In genomic region chr1:31930827-31931226, GRCh38 we compare ENCODE assay signal across 9 cellular contexts. TPM values are rescaled to one million over a fixed set of nuclear protein-coding genes. Genes with fewer than 3 reads are reported as not detected.
DNase-seq lines count a peak whose midpoint lies in the region; ATAC-seq lines count a peak whose summit lies in the region.
"Had no signal": no experiment of that assay in that cellular context is flagged by ENCODE, and none has a peak within 500 bp of the region (broad histone marks: within the 10 kb centered on the region; RNA-seq: fewer than 3 reads in every experiment).

No MANE protein-coding gene starts in this region.

- H3K4me1 Mint-ChIP-seq in activated naive CD4-positive, alpha-beta T cell treated with anti-CD3 and anti-CD28 coated beads, Interleukin-2, amount 50 U/mL, for 24 hours: peaks cover 95% of the 10 kb centered on the region
- H3K4me1 Mint-ChIP-seq in activated CD4-positive, alpha-beta memory T cell treated with anti-CD3 and anti-CD28 coated beads, Interleukin-2, amount 10 ng/mL, durations not matched to agents 7 days and 5 days: peaks cover 88% of the 10 kb centered on the region

- H3K27ac Mint-ChIP-seq in activated naive CD4-positive, alpha-beta T cell treated with anti-CD3 and anti-CD28 coated beads, Interleukin-2, amount 50 U/mL, for 24 hours: peak overlapping the region; percentile 94
- H3K27ac Mint-ChIP-seq in activated CD4-positive, alpha-beta memory T cell treated with anti-CD3 and anti-CD28 coated beads, Interleukin-2, amount 10 ng/mL, durations not matched to agents 7 days and 5 days: peak overlapping the region; percentile 95

- peak overlapping the region; percentile 83 for H3K4me3 Mint-ChIP-seq in activated naive CD4-positive, alpha-beta T cell treated with anti-CD3 and anti-CD28 coated beads, Interleukin-2, amount 50 U/mL, for 24 hours
- H3K4me3 Mint-ChIP-seq in activated CD4-positive, alpha-beta memory T cell treated with anti-CD3 and anti-CD28 coated beads, Interleukin-2, amount 10 ng/mL, durations not matched to agents 7 days and 5 days: peak overlapping the region; percentile 63

- H3K36me3 Mint-ChIP-seq in activated naive CD4-positive, alpha-beta T cell treated with anti-CD3 and anti-CD28 coated beads, Interleukin-2, amount 50 U/mL, for 24 hours: peaks cover 6% of the 10 kb centered on the region
- H3K36me3 Mint-ChIP-seq in activated CD4-positive, alpha-beta memory T cell treated with anti-CD3 and anti-CD28 coated beads, Interleukin-2, amount 10 ng/mL, durations not matched to agents 7 days and 5 days (ENCODE audit: low read depth): peaks cover 51% of the 10 kb centered on the region

- DNase-seq in activated naive CD4-positive, alpha-beta T cell (lab: John Stamatoyannopoulos, UW): no peak
- no peak for DNase-seq in activated CD4-positive, alpha-beta memory T cell treated with anti-CD3 and anti-CD28 coated beads, Interleukin-2, amount 10 ng/mL, durations not matched to agents 7 days and 5 days
- DNase-seq in SW480 (ENCODE audit: low spot score) (no peak), DMS153 treated with DMSO at 0.1 percent for 48 hours (lab: John Stamatoyannopoulos, UW; ENCODE audit: unreplicated experiment) (no peak)
- DNase-seq: NCI-H1436 treated with DMSO at 0.1 percent for 48 hours had no signal

- CTCF ChIA-PET in activated CD4-positive, alpha-beta memory T cell treated with anti-CD3 and anti-CD28 coated beads, Interleukin-2, amount 10 ng/mL, durations not matched to agents 7 days and 5 days (lab: Charles Lee): interaction anchor here (1.2 to 1.8 kb wide), 4 partner anchors 8 to 33 kb away, joined by 3 to 9 read pairs (median 6); no protein-coding TSS in a partner anchor

- POLR2A ChIA-PET in activated CD4-positive, alpha-beta memory T cell treated with anti-CD3 and anti-CD28 coated beads, Interleukin-2, amount 10 ng/mL, durations not matched to agents 7 days and 5 days (lab: Charles Lee): interaction anchor here (0.8 to 2.7 kb wide), 9 partner anchors 9 to 267 kb away, joined by 3 to 30 read pairs (median 4); partner anchors contain the start of genes KHDRBS1 and PTP4A2

- H3K9me3 Mint-ChIP-seq in activated naive CD4-positive, alpha-beta T cell treated with anti-CD3 and anti-CD28 coated beads, Interleukin-2, amount 50 U/mL, for 24 hours: no peaks in the 10 kb centered on the region
- no peaks in the 10 kb centered on the region for H3K9me3 Mint-ChIP-seq in activated CD4-positive, alpha-beta memory T cell treated with anti-CD3 and anti-CD28 coated beads, Interleukin-2, amount 10 ng/mL, durations not matched to agents 7 days and 5 days

- peak overlapping the region; percentile 19; the same call in 1 of the 2 replicates for H3K9ac ChIP-seq in iPS-20b (ENCODE audit: low read depth, low read length)

- H3K27ac ChIP-seq in iPS-20b (ENCODE audit: low read length): no peak overlapping the region
- H3K27ac ChIP-seq in thymus (ENCODE audit: low read depth): peak overlapping the region; percentile 47

- H3K4me3 ChIP-seq in iPS-20b (ENCODE audit: low read length) (peak overlapping the region; percentile 50; the same call in 1 of the 2 replicates), thymus (ENCODE audit: low read length) (peak overlapping the region; percentile 76)

- H3K9me3 ChIP-seq in iPS-20b (ENCODE audit: insufficient read depth, low read depth, low read length): no peaks in the 10 kb centered on the region
- H3K9me3 ChIP-seq in thymus (ENCODE audit: control insufficient read depth): no peaks in the 10 kb centered on the region

- 4% methylated on average over 4 of the region's 4 CpGs for WGBS in thymus

- no peaks in the 10 kb centered on the region for H3K27me3 ChIP-seq in iPS-20b (ENCODE audit: insufficient read depth, low read length)
- H3K27me3 ChIP-seq in thymus (ENCODE audit: control insufficient read depth, insufficient read depth): no peaks in the 10 kb centered on the region

- H3K27me3 Mint-ChIP-seq in activated naive CD4-positive, alpha-beta T cell treated with anti-CD3 and anti-CD28 coated beads, Interleukin-2, amount 50 U/mL, for 24 hours: no peaks in the 10 kb centered on the region
- H3K27me3 Mint-ChIP-seq in activated CD4-positive, alpha-beta memory T cell treated with anti-CD3 and anti-CD28 coated beads, Interleukin-2, amount 10 ng/mL, durations not matched to agents 7 days and 5 days: no peaks in the 10 kb centered on the region

- no peak for ATAC-seq in HG03342 (IDR thresholded peaks at IDR 0.05; ENCODE audit: unreplicated experiment)

- H3K4me1 ChIP-seq in iPS-20b (ENCODE audit: insufficient read depth, low read length): peaks cover 49% of the 10 kb centered on the region
- H3K4me1 ChIP-seq in thymus (ENCODE audit: control insufficient read depth, insufficient read depth, low read length): peaks cover 3% of the 10 kb centered on the region

- H3K36me3 ChIP-seq in iPS-20b (ENCODE audit: insufficient read depth, low read depth, low read length) (no peaks in the 10 kb centered on the region), thymus (ENCODE audit: control insufficient read depth, insufficient read depth) (peaks cover 3% of the 10 kb centered on the region)

RNA-seq across cellular contexts. Expression of gene PTP4A2, which starts 7.3 kb away (rescaled TPM):
- 100 to 1,000 TPM; 337 to 349 TPM for total RNA-seq in activated CD4-positive, alpha-beta memory T cell treated with anti-CD3 and anti-CD28 coated beads, Interleukin-2, amount 10 ng/mL, durations not matched to agents 7 days and 5 days
- 214 TPM for polyA plus RNA-seq in thymus
